In the genomic region with DNA sequence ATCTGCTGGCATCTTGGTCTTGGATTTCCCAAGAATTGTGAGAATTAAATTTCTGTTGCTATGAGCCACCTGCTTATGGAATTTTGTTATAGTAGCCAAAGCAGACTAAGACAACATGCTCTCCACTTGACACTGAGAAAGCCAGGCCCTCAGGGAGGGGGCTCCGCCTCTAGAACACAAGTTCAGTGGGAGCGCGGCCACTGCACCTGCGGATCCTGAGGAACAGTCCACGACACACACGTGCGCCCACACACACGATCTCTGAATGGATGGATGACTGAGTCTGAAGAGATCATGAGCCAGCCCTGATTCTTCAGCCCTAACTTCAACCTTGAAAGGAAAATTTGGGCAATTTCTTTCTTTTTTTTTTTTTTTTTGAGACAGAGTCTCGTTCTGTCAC, we compare ENCODE assay signal across 17 cellular contexts.
"Had no signal": no experiment of that assay in that cellular context is flagged by ENCODE, and none has a peak within 500 bp of the region (broad histone marks: within the 10 kb centered on the region; RNA-seq: fewer than 3 reads in every experiment).

No MANE protein-coding gene starts in this region.

- H3K27ac ChIP-seq: foreskin keratinocyte, neural progenitor cell, parathyroid adenoma, suprapubic skin had no signal

- H3K4me3 ChIP-seq: heart left ventricle, neural progenitor cell, suprapubic skin had no signal

- H3K36me3 ChIP-seq: neural progenitor cell had no signal

- H3K4me1 ChIP-seq: neural progenitor cell had no signal

- H3K27me3 Mint-ChIP-seq: activated naive CD8-positive, alpha-beta T cell treated with anti-CD3 and anti-CD28 coated beads for 36 hours had no signal

- H3K27me3 ChIP-seq: foreskin keratinocyte, heart left ventricle, neural progenitor cell, suprapubic skin had no signal

- H3K4me2 ChIP-seq: neural progenitor cell had no signal

- H3K9me3 Mint-ChIP-seq: activated naive CD8-positive, alpha-beta T cell treated with anti-CD3 and anti-CD28 coated beads for 36 hours; memory B cell; neural progenitor cell had no signal

- H3K9me3 ChIP-seq: heart left ventricle, suprapubic skin had no signal

- H3K4me3 Mint-ChIP-seq: activated naive CD8-positive, alpha-beta T cell treated with anti-CD3 and anti-CD28 coated beads for 36 hours; memory B cell; neural progenitor cell had no signal

- H3K4me1 Mint-ChIP-seq: activated naive CD8-positive, alpha-beta T cell treated with anti-CD3 and anti-CD28 coated beads for 36 hours; memory B cell had no signal

- H3K27ac Mint-ChIP-seq: activated naive CD8-positive, alpha-beta T cell treated with anti-CD3 and anti-CD28 coated beads for 36 hours; memory B cell; neural progenitor cell had no signal

- ATAC-seq: heart left ventricle, left lobe of liver, SK-N-SH treated with all-trans-retinoic acid at 6 μM for 48 hours had no signal

- DNase-seq: activated CD4-positive, alpha-beta T cell treated with anti-CD3 and anti-CD28 coated beads, Interleukin-2, amount 50 U/mL, for 4 hours; activated CD4-positive, CD25-positive, alpha-beta regulatory T cell treated with anti-CD3 and anti-CD28 coated beads, Interleukin-2, amount 50 U/mL, for 72 hours; activated gamma-delta T cell; activated naive CD8-positive, alpha-beta T cell treated with anti-CD3 and anti-CD28 coated beads for 36 hours; activated T-cell treated with anti-CD3 and anti-CD28 coated beads, Interleukin-2, amount 50 U/mL, for 1 hour; foreskin keratinocyte; heart left ventricle; islet precursor cell; retina; small intestine; stimulated activated naive CD4-positive, alpha-beta T cell had no signal

- H3K36me3 Mint-ChIP-seq: activated naive CD8-positive, alpha-beta T cell treated with anti-CD3 and anti-CD28 coated beads for 36 hours; memory B cell had no signal

- H2AFZ ChIP-seq: neural progenitor cell, parathyroid adenoma had no signal
